ENCODE assay signal across 14 cellular contexts in genomic region chr20:842547-842940, GRCh38. TPM values are rescaled to one million over a fixed set of nuclear protein-coding genes. Genes with fewer than 3 reads are reported as not detected.
DNase-seq lines count a peak whose midpoint lies in the region; ATAC-seq and TF ChIP-seq lines count a peak whose summit lies in the region.
"Had no signal": no experiment of that assay in that cellular context is flagged by ENCODE, and none has a peak within 500 bp of the region (broad histone marks: within the 10 kb centered on the region; RNA-seq: fewer than 3 reads in every experiment).

No MANE protein-coding gene starts in this region.

- no peak overlapping the region for H2BK5ac ChIP-seq in neuronal stem cell (ENCODE audit: low read length)

- H3K27ac ChIP-seq in PC-9 (peak overlapping the region; percentile 58), neuronal stem cell (replicated peaks; ENCODE audit: low read length) (no peak overlapping the region), SK-N-SH (ENCODE audit: low read depth in 2 of 2, low read length in 1 of 2) (no peak overlapping the region)
- H3K27ac ChIP-seq in effector memory CD4-positive, alpha-beta T cell (ENCODE audit: insufficient read depth, low read length, poor library complexity, severe bottlenecking), result no peak overlapping the region
- H3K27ac ChIP-seq: esophagus muscularis mucosa had no signal

- no peak for TF ChIP-seq RAD21 in SK-N-SH (IDR thresholded peaks at IDR 0.05; ENCODE audit: low read length)

- H3K27me3 Mint-ChIP-seq in Caco-2 (ENCODE audit: insufficient read depth, unreplicated experiment), result no peaks in the 10 kb centered on the region
- peaks cover 15% of the 10 kb centered on the region for H3K27me3 Mint-ChIP-seq in glutamatergic neuron (ENCODE audit: unreplicated experiment)
- no peaks in the 10 kb centered on the region for H3K27me3 Mint-ChIP-seq in activated T-helper 17 cell treated with anti-CD3 and anti-CD28 coated beads, Interleukin-2, amount 50 U/mL, for 72 hours
- H3K27me3 Mint-ChIP-seq: activated CD4-positive, alpha-beta T cell treated with anti-CD3 and anti-CD28 coated beads for 36 hours had no signal

- H3K9me2 ChIP-seq in PC-9 (ENCODE audit: insufficient read depth), result no peaks in the 10 kb centered on the region
- H3K9me2 ChIP-seq in SK-N-SH, result no peaks in the 10 kb centered on the region

- no peaks in the 10 kb centered on the region; the same call in 1 of the 2 replicates for H3K36me3 ChIP-seq in Caco-2 (ENCODE audit: control insufficient read depth, insufficient read depth, low read length)
- no peaks in the 10 kb centered on the region for H3K36me3 ChIP-seq in PC-9 (ENCODE audit: low read depth)
- H3K36me3 ChIP-seq in neuronal stem cell (replicated peaks in 1 of 2; ENCODE audit: control insufficient read depth in 2 of 2, insufficient read depth in 2 of 2, low read length in 2 of 2), result peaks cover 0 to 2% of the 10 kb centered on the region in 2 donors
- peaks cover 12% of the 10 kb centered on the region for H3K36me3 ChIP-seq in effector memory CD4-positive, alpha-beta T cell (ENCODE audit: control insufficient read depth, insufficient read depth, low read length)
- peaks cover 0 to 4% of the 10 kb centered on the region in 2 experiments for H3K36me3 ChIP-seq in SK-N-SH (replicated peaks in 1 of 2; ENCODE audit: control insufficient read depth in 1 of 2, insufficient read depth in 2 of 2, low read length in 1 of 2)
- H3K36me3 ChIP-seq: esophagus muscularis mucosa had no signal

- H3K27me3 ChIP-seq in Caco-2 (replicated peaks; ENCODE audit: control insufficient read depth, insufficient read depth, low read length) (no peaks in the 10 kb centered on the region), PC-9 (ENCODE audit: insufficient read depth, low read depth) (no peaks in the 10 kb centered on the region), neuronal stem cell (ENCODE audit: control insufficient read depth in 3 of 3, insufficient read depth in 3 of 3, low read depth in 1 of 3, low read length in 3 of 3) (peaks cover 7 to 61% (median 16%) of the 10 kb centered on the region in 3 experiments), SK-N-SH (ENCODE audit: insufficient read depth) (no peaks in the 10 kb centered on the region)
- H3K27me3 ChIP-seq in effector memory CD4-positive, alpha-beta T cell (replicated peaks; ENCODE audit: control insufficient read depth, insufficient read depth, low read length, poor library complexity, severe bottlenecking), result no peaks in the 10 kb centered on the region

- no TSS peak for BruUV-seq in Caco-2 (replicated peaks; lab: Mats Ljungman, UMichigan)
- BruUV-seq in PC-9 (replicated peaks; lab: Mats Ljungman, UMichigan), result no TSS peak

- CTCF ChIA-PET in Caco-2 (lab: Charles Lee) (no interaction called here), PC-9 (lab: Charles Lee) (no interaction called here), SK-N-SH (lab: Yijun Ruan, JAX) (interaction anchor here (3.8 kb wide), 1 partner anchor 24 kb away, joined by 10 read pairs; no protein-coding TSS in a partner anchor)

- WGBS in neuronal stem cell (ENCODE audit: extremely low coverage in 2 of 2, insufficient read length in 2 of 2, insufficient replicate concordance in 1 of 2), 2 donors, result no CpG with 5 or more reads among the region's 2 CpGs
- 94% methylated on average over 2 of the region's 2 CpGs for WGBS in SK-N-SH (ENCODE audit: low lambda C conversion rate)

- H3K4me1 ChIP-seq in Caco-2 (peaks cover 19% of the 10 kb centered on the region), PC-9 (replicated peaks; ENCODE audit: insufficient read depth) (peaks cover 26% of the 10 kb centered on the region), neuronal stem cell (ENCODE audit: control insufficient read depth in 2 of 2, insufficient read depth in 1 of 2, low read depth in 1 of 2, low read length in 2 of 2) (peaks cover 12 to 22% of the 10 kb centered on the region in 2 donors), SK-N-SH (ENCODE audit: control insufficient read depth in 1 of 2, insufficient read depth in 2 of 2, low read depth in 1 of 2, low read length in 1 of 2) (peaks cover 0 to 40% of the 10 kb centered on the region in 2 experiments; a peak in 1 of 4 replicates)
- H3K4me1 ChIP-seq in effector memory CD4-positive, alpha-beta T cell (ENCODE audit: control insufficient read depth, insufficient read depth, low read length, poor library complexity, severe bottlenecking), result peaks cover 52% of the 10 kb centered on the region

- H3K9ac ChIP-seq in neuronal stem cell (ENCODE audit: low read depth, low read length, poor library complexity) (no peak overlapping the region), SK-N-SH (no peak overlapping the region)

- intact Hi-C loops in Caco-2 (cut with micrococcal nuclease; ENCODE audit: unreplicated experiment) (no loop called here), PC-9 (cut with micrococcal nuclease; ENCODE audit: unreplicated experiment) (loop anchor here (1.0 kb wide), 1 partner anchor 14 kb away; no protein-coding TSS in a partner anchor)

- TF ChIP-seq EP300 in SK-N-SH (IDR thresholded peaks at IDR 0.05; ENCODE audit: borderline replicate concordance in 1 of 2, low read depth in 1 of 2, low read length in 1 of 2), result no peak

- H3K14ac ChIP-seq in neuronal stem cell (ENCODE audit: low read length), result no peak overlapping the region

- no peak overlapping the region for H2BK120ac ChIP-seq in neuronal stem cell (ENCODE audit: low read depth, low read length)

- H2AK5ac ChIP-seq in neuronal stem cell (ENCODE audit: low read depth, low read length), result no peak overlapping the region

- H3K9me3 ChIP-seq in Caco-2 (no peaks in the 10 kb centered on the region), PC-9 (ENCODE audit: insufficient read depth, low read depth) (no peaks in the 10 kb centered on the region), neuronal stem cell (replicated peaks in 1 of 2; ENCODE audit: control insufficient read depth in 2 of 2, insufficient read depth in 1 of 2, low read depth in 1 of 2, low read length in 2 of 2) (no peaks in the 10 kb centered on the region), SK-N-SH (no peaks in the 10 kb centered on the region)
- no peaks in the 10 kb centered on the region for H3K9me3 ChIP-seq in effector memory CD4-positive, alpha-beta T cell (ENCODE audit: control insufficient read depth, low read length)

- H4K20me1 ChIP-seq in PC-9 (ENCODE audit: insufficient read depth) (no peaks in the 10 kb centered on the region; the same call in 1 of the 2 replicates), SK-N-SH (ENCODE audit: insufficient read depth) (no peaks in the 10 kb centered on the region)

- H3K79me1 ChIP-seq in neuronal stem cell (ENCODE audit: low read depth, low read length), result no peaks in the 10 kb centered on the region

- no peak overlapping the region for H4K91ac ChIP-seq in neuronal stem cell (ENCODE audit: low read depth, low read length, poor library complexity)

- peak overlapping the region; percentile 13 for H3K27ac Mint-ChIP-seq in Caco-2 (ENCODE audit: unreplicated experiment)
- peak overlapping the region; percentile 15 for H3K27ac Mint-ChIP-seq in glutamatergic neuron (ENCODE audit: unreplicated experiment)
- H3K27ac Mint-ChIP-seq in activated T-helper 17 cell treated with anti-CD3 and anti-CD28 coated beads, Interleukin-2, amount 50 U/mL, for 72 hours, result no peak overlapping the region
- H3K27ac Mint-ChIP-seq: activated CD4-positive, alpha-beta T cell treated with anti-CD3 and anti-CD28 coated beads for 36 hours had no signal

- H3K4me3 Mint-ChIP-seq in Caco-2 (ENCODE audit: unreplicated experiment) (peak overlapping the region; percentile 76), glutamatergic neuron (ENCODE audit: unreplicated experiment) (peak overlapping the region; percentile 57)
- no peak overlapping the region for H3K4me3 Mint-ChIP-seq in activated T-helper 17 cell treated with anti-CD3 and anti-CD28 coated beads, Interleukin-2, amount 50 U/mL, for 72 hours

- H2AFZ ChIP-seq in PC-9, result no peak overlapping the region
- H2AFZ ChIP-seq in neuronal stem cell (ENCODE audit: low read length), result no peak overlapping the region
- H2AFZ ChIP-seq in SK-N-SH (ENCODE audit: low read depth), result no peak overlapping the region

- H2BK15ac ChIP-seq in neuronal stem cell (ENCODE audit: low read length), result no peak overlapping the region

- no peak for ATAC-seq in activated T-helper 17 cell treated with anti-CD3 and anti-CD28 coated beads, Interleukin-2, amount 50 U/mL, for 72 hours (replicated peaks)
- ATAC-seq in GM18861 (IDR thresholded peaks at IDR 0.05; ENCODE audit: unreplicated experiment), result no peak
- ATAC-seq: activated CD4-positive, alpha-beta T cell treated with anti-CD3 and anti-CD28 coated beads for 36 hours had no signal

- H3K23ac ChIP-seq in neuronal stem cell (ENCODE audit: low read depth, low read length, poor library complexity), result peak overlapping the region; percentile 3

- H3K79me2 ChIP-seq in PC-9 (ENCODE audit: low read depth), result peaks cover 80% of the 10 kb centered on the region
- peaks cover 45% of the 10 kb centered on the region for H3K79me2 ChIP-seq in SK-N-SH (ENCODE audit: insufficient read depth)

- H4K8ac ChIP-seq in neuronal stem cell (ENCODE audit: low read depth, low read length), result no peak overlapping the region

- H3K4me2 ChIP-seq in PC-9 (peak overlapping the region; percentile 80), neuronal stem cell (ENCODE audit: insufficient read depth, low read length, poor library complexity, severe bottlenecking) (peak overlapping the region; percentile 88), SK-N-SH (no peak overlapping the region)

- no peaks in the 10 kb centered on the region for H3K9me3 Mint-ChIP-seq in Caco-2 (ENCODE audit: unreplicated experiment)
- peaks cover 23% of the 10 kb centered on the region for H3K9me3 Mint-ChIP-seq in glutamatergic neuron (ENCODE audit: unreplicated experiment)
- no peaks in the 10 kb centered on the region for H3K9me3 Mint-ChIP-seq in activated T-helper 17 cell treated with anti-CD3 and anti-CD28 coated beads, Interleukin-2, amount 50 U/mL, for 72 hours

- peak overlapping the region; percentile 83 for H3K4me3 ChIP-seq in Caco-2 (ENCODE audit: low read depth, low read length)
- peak overlapping the region; percentile 77 for H3K4me3 ChIP-seq in PC-9
- no peak overlapping the region for H3K4me3 ChIP-seq in neuronal stem cell (ENCODE audit: low read length in 2 of 2)
- no peak overlapping the region for H3K4me3 ChIP-seq in effector memory CD4-positive, alpha-beta T cell (ENCODE audit: insufficient read depth, low read depth, low read length, poor library complexity, severe bottlenecking)
- H3K4me3 ChIP-seq in SK-N-SH (ENCODE audit: low read depth in 2 of 2, low read length in 1 of 2), result no peak overlapping the region
- H3K4me3 ChIP-seq: lung had no signal

- H3F3A ChIP-seq in PC-9 (ENCODE audit: insufficient read depth, low read depth), result peaks cover 7% of the 10 kb centered on the region; the same call in 1 of the 2 replicates
- no peaks in the 10 kb centered on the region for H3F3A ChIP-seq in SK-N-SH (replicated peaks; ENCODE audit: insufficient read depth)

- POLR2A ChIA-PET in Caco-2 (lab: Charles Lee), result no interaction called here
- POLR2A ChIA-PET in PC-9 (lab: Charles Lee; ENCODE audit: unreplicated experiment), result no interaction called here
- POLR2A ChIA-PET in SK-N-SH (lab: Yijun Ruan, JAX), result no interaction called here

- H2BK12ac ChIP-seq in neuronal stem cell (ENCODE audit: low read length), result no peak overlapping the region

- H3K4me1 Mint-ChIP-seq in Caco-2 (ENCODE audit: low read depth, unreplicated experiment) (peaks cover 14% of the 10 kb centered on the region), glutamatergic neuron (ENCODE audit: low read depth, unreplicated experiment) (peaks cover 29% of the 10 kb centered on the region)
- peaks cover 27% of the 10 kb centered on the region for H3K4me1 Mint-ChIP-seq in activated T-helper 17 cell treated with anti-CD3 and anti-CD28 coated beads, Interleukin-2, amount 50 U/mL, for 72 hours

- no peak for TF ChIP-seq CTCF in Caco-2 (IDR thresholded peaks at IDR 0.05; ENCODE audit: insufficient read depth in 1 of 2, low read depth in 1 of 2, low read length in 1 of 2, severe bottlenecking in 1 of 2, unreplicated experiment in 1 of 2)
- TF ChIP-seq CTCF in PC-9 (conservative IDR thresholded peaks at IDR 0.05), result no peak
- TF ChIP-seq CTCF in glutamatergic neuron (IDR thresholded peaks at IDR 0.05; ENCODE audit: partially characterized antibody, unreplicated experiment), result no peak
- no peak for TF ChIP-seq CTCF in SK-N-SH (IDR thresholded peaks at IDR 0.05)

- DNase-seq in Caco-2, result no peak
- DNase-seq in PC-9, result no peak
- no peak for DNase-seq in glutamatergic neuron
- no peak for DNase-seq in neuronal stem cell (ENCODE audit: low spot score)
- no peak for DNase-seq in effector memory CD4-positive, alpha-beta T cell
- no peak for DNase-seq in SK-N-SH
- DNase-seq: activated CD4-positive, alpha-beta T cell treated with anti-CD3 and anti-CD28 coated beads for 36 hours; activated T-cell treated with anti-CD3 and anti-CD28 coated beads for 4 hours; NCI-H187 treated with DMSO at 0.1 percent for 48 hours; T-helper 1 cell had no signal

- peak overlapping the region; percentile 78 for H3K18ac ChIP-seq in neuronal stem cell (ENCODE audit: low read length)

- H3K4ac ChIP-seq in neuronal stem cell (ENCODE audit: low read length), result no peak overlapping the region

- H3K36me3 Mint-ChIP-seq in Caco-2 (ENCODE audit: insufficient read depth, unreplicated experiment) (peaks cover 22% of the 10 kb centered on the region), glutamatergic neuron (ENCODE audit: unreplicated experiment) (peaks cover 14% of the 10 kb centered on the region)
- H3K36me3 Mint-ChIP-seq in activated T-helper 17 cell treated with anti-CD3 and anti-CD28 coated beads, Interleukin-2, amount 50 U/mL, for 72 hours (ENCODE audit: low read depth), result peaks cover 10% of the 10 kb centered on the region

RNA-seq across cellular contexts. Expression of gene FAM110A, which starts 9.0 kb away (rescaled TPM):
- total RNA-seq in Caco-2 (2022) (13.8 and 18.4 TPM in 2 replicates), PC-9 (2021) (30.8 and 36.6 TPM in 2 replicates), glutamatergic neuron (ENCODE audit: unreplicated experiment) (152 TPM)
- polyA plus RNA-seq in neuronal stem cell (2013, experiment 1 of 2), result 12.2 TPM
- polyA plus RNA-seq in neuronal stem cell (2013, experiment 2 of 2), result 11.7 TPM
- total RNA-seq in activated T-helper 17 cell treated with anti-CD3 and anti-CD28 coated beads, Interleukin-2, amount 50 U/mL, for 72 hours, result 10 to 100 TPM; 17.4 to 20.8 TPM
- polyA plus RNA-seq in SK-N-SH (2012; rRNA removed), result 2.5 and 3.8 TPM in 2 replicates
- polyA plus RNA-seq in SK-N-SH (2012; cell fraction: cytosol; rRNA removed), result 1.9 and 2.3 TPM in 2 replicates
- polyA plus RNA-seq in SK-N-SH (2012; cell fraction: nucleus; rRNA removed), result 4.3 and 7.1 TPM in 2 replicates

Comparison
In these comparisons a context has a peak if more than half of its experiments do, and no peak if none do; other contexts are left out.
1. H3K4me3 ChIP-seq: peak in Caco-2 (single experiment) and PC-9 (single experiment); none in neuronal stem cell (0 of 2), effector memory CD4-positive, alpha-beta T cell (single experiment) and SK-N-SH (0 of 2).